1 cellular context compared by ENCODE assay signal in the genomic region with DNA sequence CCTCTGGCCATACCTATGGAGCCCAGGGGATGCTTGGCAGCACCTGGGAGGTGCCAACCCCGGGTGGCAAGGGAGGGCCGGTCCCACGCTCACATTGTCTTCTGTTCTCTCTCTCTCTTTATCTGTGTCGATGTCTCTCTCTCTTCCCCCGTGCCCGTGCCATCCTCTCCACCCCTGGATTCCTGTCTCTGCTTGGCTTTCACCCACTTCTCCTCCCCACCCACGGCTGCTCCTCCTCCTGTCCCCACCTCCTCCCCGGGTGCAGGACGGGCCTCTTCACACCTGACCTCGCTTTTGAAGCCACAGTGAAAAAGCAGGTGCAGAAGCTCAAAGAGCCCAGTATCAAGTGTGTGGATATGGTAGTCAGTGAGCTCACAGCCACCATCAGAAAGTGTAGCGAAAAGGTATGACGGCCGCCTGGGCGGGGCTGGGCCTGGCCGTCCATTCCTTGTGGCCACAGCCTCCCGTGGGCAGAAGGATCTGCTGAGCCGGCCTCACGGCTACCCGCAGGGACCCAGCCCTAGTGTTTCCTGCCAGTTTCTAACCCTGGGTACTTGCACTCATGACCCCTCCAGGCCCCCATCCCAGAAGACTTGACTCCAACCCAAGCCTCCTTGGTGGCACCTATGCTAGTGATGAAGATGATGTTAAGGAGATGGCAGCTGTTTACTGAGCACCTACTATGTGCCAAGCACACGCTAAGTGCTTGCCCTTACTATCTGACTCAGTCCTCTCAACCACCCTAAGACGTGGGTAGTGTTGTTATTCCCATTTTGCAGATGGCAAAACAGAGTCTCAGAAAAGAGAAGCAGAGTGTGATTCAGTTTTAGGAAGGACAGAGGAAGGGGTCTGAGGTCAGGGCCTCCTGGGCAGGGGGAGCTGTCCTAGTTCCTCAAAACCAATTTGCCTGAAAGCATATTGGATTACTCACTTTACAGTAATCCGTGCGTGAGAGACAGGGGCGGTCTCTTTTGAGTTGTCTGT.
A peak's percentile ranks its signal among the peaks of the same experiment; 100 is the strongest.
TF ChIP-seq lines count a peak whose summit lies in the region.

No MANE protein-coding gene starts in this region.

TF ChIP-seq in K562, 482 proteins besides CTCF, POLR2A, EP300 and RAD21 (continues in another document):
- TF ChIP-seq MYBL2 (IDR thresholded peaks at IDR 0.05; ENCODE audit: low read depth) (no peak), MYBL2 (CRISPR knock-in tag; IDR thresholded peaks at IDR 0.05; ENCODE audit: borderline replicate concordance) (no peak), SMARCA5 (IDR thresholded peaks at IDR 0.05) (peak; percentile 85), XRCC5 (IDR thresholded peaks at IDR 0.05; ENCODE audit: low read depth, low read length) (no peak), HDAC2 (IDR thresholded peaks at IDR 0.05) (peak; percentile 92), EGR1 (conservative IDR thresholded peaks at IDR 0.05) (no peak), SREBF2 (CRISPR knock-in tag; IDR thresholded peaks at IDR 0.05) (no peak), NCOA1 (IDR thresholded peaks at IDR 0.05; ENCODE audit: low read depth) (no peak), PHB2 (IDR thresholded peaks at IDR 0.05; ENCODE audit: low read depth) (no peak), PTBP1 (IDR thresholded peaks at IDR 0.05; ENCODE audit: low read depth, low read length) (0 out of 2 replicates have a peak, but pooled peaks have one; percentile 81), ZSCAN29 (IDR thresholded peaks at IDR 0.05) (no peak), ATF1 (CRISPR knock-in tag; IDR thresholded peaks at IDR 0.05) (no peak), ATF1 (tag; IDR thresholded peaks at IDR 0.05) (0 out of 2 replicates have a peak, but pooled peaks have one; percentile 22), ZKSCAN1 (IDR thresholded peaks at IDR 0.05; ENCODE audit: low read depth, low read length) (peak; percentile 98), TAL1 (IDR thresholded peaks at IDR 0.05) (no peak), ZNF124 (CRISPR knock-in tag; IDR thresholded peaks at IDR 0.05) (no peak), HMG20A (CRISPR knock-in tag; conservative IDR thresholded peaks at IDR 0.05) (no peak), ZNF384 (IDR thresholded peaks at IDR 0.05; ENCODE audit: low read depth, low read length) (no peak), ZZZ3 (IDR thresholded peaks at IDR 0.05) (no peak), DMBX1 (CRISPR knock-in tag; IDR thresholded peaks at IDR 0.05; ENCODE audit: borderline replicate concordance) (no peak), HDAC1 (IDR thresholded peaks at IDR 0.05) (peak in 1 of 2 experiments; percentile 35; a peak in 1 of 4 replicates), FOXM1 (IDR thresholded peaks at IDR 0.05; ENCODE audit: low read depth) (no peak), FOXM1 (CRISPR knock-in tag; IDR thresholded peaks at IDR 0.05; ENCODE audit: low read depth) (no peak), ZFP36 (IDR thresholded peaks at IDR 0.05; ENCODE audit: low read depth, low read length, partially characterized antibody) (peak; percentile 66), ZNF561 (CRISPR knock-in tag; conservative IDR thresholded peaks at IDR 0.05) (no peak), ZNF239 (CRISPR knock-in tag; IDR thresholded peaks at IDR 0.05) (no peak), SPI1 (IDR thresholded peaks at IDR 0.05; ENCODE audit: borderline replicate concordance, low read depth, low read length) (peak; percentile 32; the same call in 1 of the 2 replicates), SMARCE1 (IDR thresholded peaks at IDR 0.05) (no peak), TAF9B (IDR thresholded peaks at IDR 0.05; ENCODE audit: partially characterized antibody) (no peak), HNRNPLL (IDR thresholded peaks at IDR 0.05; ENCODE audit: low read depth, low read length, poor library complexity, severe bottlenecking) (no peak)
- TF ChIP-seq, protein P1, sequence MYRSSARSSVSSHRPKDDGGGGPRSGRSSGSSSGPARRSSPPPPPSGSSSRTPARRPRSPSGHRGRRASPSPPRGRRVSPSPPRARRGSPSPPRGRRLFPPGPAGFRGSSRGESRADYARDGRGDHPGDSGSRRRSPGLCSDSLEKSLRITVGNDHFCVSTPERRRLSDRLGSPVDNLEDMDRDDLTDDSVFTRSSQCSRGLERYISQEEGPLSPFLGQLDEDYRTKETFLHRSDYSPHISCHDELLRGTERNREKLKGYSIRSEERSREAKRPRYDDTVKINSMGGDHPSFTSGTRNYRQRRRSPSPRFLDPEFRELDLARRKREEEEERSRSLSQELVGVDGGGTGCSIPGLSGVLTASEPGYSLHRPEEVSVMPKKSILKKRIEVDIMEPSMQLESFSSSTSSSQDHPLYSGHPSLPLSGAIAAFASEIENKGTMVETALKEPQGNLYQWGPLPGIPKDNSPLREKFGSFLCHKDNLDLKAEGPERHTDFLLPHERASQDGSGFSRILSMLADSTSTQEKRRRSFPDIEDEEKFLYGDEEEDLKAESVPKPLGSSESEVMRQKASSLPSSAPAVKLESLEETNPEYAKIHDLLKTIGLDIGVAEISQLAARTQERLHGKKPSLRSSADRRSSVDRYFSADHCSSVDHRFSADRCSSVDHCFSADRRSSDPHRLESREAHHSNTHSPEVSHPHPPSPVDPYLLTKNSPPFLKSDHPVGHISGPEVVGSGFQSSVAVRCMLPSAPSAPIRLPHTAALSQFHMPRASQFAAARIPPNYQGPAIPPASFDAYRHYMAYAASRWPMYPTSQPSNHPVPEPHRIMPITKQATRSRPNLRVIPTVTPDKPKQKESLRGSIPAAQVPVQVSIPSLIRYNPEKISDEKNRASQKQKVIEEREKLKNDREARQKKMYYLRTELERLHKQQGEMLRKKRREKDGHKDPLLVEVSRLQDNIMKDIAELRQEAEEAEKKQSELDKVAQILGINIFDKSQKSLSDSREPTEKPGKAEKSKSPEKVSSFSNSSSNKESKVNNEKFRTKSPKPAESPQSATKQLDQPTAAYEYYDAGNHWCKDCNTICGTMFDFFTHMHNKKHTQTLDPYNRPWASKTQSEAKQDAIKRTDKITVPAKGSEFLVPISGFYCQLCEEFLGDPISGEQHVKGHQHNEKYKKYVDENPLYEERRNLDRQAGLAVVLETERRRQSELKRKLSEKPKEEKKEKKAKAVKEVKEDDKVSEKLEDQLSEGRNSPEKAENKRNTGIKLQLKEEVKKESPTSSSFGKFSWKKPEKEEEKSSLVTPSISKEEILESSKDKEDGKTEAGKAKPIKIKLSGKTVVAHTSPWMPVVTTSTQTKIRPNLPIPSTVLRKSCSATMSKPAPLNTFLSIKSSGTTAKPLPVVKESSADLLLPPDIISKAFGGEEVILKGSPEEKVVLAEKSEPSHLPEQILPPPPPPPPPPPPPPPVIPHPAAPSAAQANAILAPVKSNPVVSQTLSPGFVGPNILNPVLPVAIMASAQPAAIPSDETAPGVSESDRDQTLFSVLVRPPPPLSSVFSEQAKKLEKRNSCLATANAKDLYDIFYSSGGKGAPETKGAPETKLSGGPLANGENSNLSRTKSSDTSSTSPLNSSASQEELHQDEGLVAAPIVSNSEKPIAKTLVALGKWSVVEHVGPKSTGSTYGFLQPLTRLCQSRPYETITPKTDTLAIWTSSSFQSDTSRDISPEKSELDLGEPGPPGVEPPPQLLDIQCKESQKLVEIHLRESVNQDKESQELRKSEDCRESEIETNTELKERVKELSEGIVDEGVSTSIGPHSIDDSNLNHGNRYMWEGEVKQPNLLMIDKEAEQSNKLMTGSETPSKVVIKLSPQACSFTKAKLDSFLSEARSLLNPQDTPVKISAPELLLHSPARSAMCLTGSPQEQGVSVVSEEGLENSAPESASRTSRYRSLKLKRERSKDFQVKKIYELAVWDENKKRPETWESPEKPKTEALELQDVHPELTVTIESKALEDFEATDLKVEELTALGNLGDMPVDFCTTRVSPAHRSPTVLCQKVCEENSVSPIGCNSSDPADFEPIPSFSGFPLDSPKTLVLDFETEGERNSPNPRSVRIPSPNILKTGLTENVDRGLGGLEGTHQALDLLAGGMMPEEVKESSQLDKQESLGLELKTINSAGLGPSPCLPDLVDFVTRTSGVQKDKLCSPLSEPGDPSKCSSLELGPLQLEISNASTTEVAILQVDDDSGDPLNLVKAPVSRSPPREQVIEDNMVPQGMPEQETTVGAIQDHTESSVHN (IDR thresholded peaks at IDR 0.05; ENCODE audit: borderline replicate concordance in 1 of 2, low read depth in 1 of 2) = no peak
- TF ChIP-seq, protein P2, sequence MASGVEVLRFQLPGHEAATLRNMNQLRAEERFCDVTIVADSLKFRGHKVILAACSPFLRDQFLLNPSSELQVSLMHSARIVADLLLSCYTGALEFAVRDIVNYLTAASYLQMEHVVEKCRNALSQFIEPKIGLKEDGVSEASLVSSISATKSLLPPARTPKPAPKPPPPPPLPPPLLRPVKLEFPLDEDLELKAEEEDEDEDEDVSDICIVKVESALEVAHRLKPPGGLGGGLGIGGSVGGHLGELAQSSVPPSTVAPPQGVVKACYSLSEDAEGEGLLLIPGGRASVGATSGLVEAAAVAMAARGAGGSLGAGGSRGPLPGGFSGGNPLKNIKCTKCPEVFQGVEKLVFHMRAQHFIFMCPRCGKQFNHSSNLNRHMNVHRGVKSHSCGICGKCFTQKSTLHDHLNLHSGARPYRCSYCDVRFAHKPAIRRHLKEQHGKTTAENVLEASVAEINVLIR (CRISPR knock-in tag; IDR thresholded peaks at IDR 0.05) = no peak
- TF ChIP-seq, protein P3, sequence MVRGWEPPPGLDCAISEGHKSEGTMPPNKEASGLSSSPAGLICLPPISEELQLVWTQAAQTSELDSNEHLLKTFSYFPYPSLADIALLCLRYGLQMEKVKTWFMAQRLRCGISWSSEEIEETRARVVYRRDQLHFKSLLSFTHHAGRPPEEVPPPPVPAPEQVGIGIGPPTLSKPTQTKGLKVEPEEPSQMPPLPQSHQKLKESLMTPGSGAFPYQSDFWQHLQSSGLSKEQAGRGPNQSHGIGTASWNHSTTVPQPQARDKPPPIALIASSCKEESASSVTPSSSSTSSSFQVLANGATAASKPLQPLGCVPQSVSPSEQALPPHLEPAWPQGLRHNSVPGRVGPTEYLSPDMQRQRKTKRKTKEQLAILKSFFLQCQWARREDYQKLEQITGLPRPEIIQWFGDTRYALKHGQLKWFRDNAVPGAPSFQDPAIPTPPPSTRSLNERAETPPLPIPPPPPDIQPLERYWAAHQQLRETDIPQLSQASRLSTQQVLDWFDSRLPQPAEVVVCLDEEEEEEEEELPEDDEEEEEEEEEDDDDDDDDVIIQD (CRISPR knock-in tag; IDR thresholded peaks at IDR 0.05) = no peak
- TF ChIP-seq, protein P4, sequence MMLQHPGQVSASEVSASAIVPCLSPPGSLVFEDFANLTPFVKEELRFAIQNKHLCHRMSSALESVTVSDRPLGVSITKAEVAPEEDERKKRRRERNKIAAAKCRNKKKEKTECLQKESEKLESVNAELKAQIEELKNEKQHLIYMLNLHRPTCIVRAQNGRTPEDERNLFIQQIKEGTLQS (IDR thresholded peaks at IDR 0.05) = no peak
- TF ChIP-seq, protein P4 (CRISPR knock-in tag; conservative IDR thresholded peaks at IDR 0.05) = no peak
- TF ChIP-seq, protein P5, sequence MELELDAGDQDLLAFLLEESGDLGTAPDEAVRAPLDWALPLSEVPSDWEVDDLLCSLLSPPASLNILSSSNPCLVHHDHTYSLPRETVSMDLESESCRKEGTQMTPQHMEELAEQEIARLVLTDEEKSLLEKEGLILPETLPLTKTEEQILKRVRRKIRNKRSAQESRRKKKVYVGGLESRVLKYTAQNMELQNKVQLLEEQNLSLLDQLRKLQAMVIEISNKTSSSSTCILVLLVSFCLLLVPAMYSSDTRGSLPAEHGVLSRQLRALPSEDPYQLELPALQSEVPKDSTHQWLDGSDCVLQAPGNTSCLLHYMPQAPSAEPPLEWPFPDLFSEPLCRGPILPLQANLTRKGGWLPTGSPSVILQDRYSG (tag; conservative IDR thresholded peaks at IDR 0.05; ENCODE audit: low read depth) = no peak
- TF ChIP-seq, protein P6, sequence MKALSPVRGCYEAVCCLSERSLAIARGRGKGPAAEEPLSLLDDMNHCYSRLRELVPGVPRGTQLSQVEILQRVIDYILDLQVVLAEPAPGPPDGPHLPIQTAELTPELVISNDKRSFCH (CRISPR knock-in tag; IDR thresholded peaks at IDR 0.05) = no peak
- TF ChIP-seq, protein P6 (tag; IDR thresholded peaks at IDR 0.05) = 0 out of 2 replicates have a peak, but pooled peaks have one; percentile 35
- TF ChIP-seq, protein P7, sequence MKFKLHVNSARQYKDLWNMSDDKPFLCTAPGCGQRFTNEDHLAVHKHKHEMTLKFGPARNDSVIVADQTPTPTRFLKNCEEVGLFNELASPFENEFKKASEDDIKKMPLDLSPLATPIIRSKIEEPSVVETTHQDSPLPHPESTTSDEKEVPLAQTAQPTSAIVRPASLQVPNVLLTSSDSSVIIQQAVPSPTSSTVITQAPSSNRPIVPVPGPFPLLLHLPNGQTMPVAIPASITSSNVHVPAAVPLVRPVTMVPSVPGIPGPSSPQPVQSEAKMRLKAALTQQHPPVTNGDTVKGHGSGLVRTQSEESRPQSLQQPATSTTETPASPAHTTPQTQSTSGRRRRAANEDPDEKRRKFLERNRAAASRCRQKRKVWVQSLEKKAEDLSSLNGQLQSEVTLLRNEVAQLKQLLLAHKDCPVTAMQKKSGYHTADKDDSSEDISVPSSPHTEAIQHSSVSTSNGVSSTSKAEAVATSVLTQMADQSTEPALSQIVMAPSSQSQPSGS (CRISPR knock-in tag; IDR thresholded peaks at IDR 0.05) = no peak
- TF ChIP-seq, protein P8, sequence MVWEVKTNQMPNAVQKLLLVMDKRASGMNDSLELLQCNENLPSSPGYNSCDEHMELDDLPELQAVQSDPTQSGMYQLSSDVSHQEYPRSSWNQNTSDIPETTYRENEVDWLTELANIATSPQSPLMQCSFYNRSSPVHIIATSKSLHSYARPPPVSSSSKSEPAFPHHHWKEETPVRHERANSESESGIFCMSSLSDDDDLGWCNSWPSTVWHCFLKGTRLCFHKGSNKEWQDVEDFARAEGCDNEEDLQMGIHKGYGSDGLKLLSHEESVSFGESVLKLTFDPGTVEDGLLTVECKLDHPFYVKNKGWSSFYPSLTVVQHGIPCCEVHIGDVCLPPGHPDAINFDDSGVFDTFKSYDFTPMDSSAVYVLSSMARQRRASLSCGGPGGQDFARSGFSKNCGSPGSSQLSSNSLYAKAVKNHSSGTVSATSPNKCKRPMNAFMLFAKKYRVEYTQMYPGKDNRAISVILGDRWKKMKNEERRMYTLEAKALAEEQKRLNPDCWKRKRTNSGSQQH (CRISPR knock-in tag; IDR thresholded peaks at IDR 0.05) = no peak
- TF ChIP-seq, protein P9, sequence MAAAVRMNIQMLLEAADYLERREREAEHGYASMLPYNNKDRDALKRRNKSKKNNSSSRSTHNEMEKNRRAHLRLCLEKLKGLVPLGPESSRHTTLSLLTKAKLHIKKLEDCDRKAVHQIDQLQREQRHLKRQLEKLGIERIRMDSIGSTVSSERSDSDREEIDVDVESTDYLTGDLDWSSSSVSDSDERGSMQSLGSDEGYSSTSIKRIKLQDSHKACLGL (CRISPR knock-in tag; IDR thresholded peaks at IDR 0.05; ENCODE audit: borderline replicate concordance, poor library complexity, severe bottlenecking) = no peak
- TF ChIP-seq, protein P10, sequence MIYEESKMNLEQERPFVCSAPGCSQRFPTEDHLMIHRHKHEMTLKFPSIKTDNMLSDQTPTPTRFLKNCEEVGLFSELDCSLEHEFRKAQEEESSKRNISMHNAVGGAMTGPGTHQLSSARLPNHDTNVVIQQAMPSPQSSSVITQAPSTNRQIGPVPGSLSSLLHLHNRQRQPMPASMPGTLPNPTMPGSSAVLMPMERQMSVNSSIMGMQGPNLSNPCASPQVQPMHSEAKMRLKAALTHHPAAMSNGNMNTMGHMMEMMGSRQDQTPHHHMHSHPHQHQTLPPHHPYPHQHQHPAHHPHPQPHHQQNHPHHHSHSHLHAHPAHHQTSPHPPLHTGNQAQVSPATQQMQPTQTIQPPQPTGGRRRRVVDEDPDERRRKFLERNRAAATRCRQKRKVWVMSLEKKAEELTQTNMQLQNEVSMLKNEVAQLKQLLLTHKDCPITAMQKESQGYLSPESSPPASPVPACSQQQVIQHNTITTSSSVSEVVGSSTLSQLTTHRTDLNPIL (CRISPR knock-in tag; IDR thresholded peaks at IDR 0.05) = no peak
